In genomic region chr1:154970631-154971340, GRCh38 we compare ENCODE assay signal across 2 cellular contexts.
TF ChIP-seq lines count a peak whose summit lies in the region.

A gene with protein sequence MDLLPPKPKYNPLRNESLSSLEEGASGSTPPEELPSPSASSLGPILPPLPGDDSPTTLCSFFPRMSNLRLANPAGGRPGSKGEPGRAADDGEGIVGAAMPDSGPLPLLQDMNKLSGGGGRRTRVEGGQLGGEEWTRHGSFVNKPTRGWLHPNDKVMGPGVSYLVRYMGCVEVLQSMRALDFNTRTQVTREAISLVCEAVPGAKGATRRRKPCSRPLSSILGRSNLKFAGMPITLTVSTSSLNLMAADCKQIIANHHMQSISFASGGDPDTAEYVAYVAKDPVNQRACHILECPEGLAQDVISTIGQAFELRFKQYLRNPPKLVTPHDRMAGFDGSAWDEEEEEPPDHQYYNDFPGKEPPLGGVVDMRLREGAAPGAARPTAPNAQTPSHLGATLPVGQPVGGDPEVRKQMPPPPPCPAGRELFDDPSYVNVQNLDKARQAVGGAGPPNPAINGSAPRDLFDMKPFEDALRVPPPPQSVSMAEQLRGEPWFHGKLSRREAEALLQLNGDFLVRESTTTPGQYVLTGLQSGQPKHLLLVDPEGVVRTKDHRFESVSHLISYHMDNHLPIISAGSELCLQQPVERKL (minus strand): TSS chr1:154970747. CDS start chr1:154970526, 221 bp downstream.

TF ChIP-seq in HCT116, 20 proteins besides CTCF, POLR2A, EP300 and RAD21:
- TF ChIP-seq EGR1 (IDR thresholded peaks at IDR 0.05; ENCODE audit: low read depth) = no peak
- no peak for TF ChIP-seq CEBPB (IDR thresholded peaks at IDR 0.05; ENCODE audit: low read depth)
- TF ChIP-seq SP1 (IDR thresholded peaks at IDR 0.05; ENCODE audit: low read depth) = no peak
- TF ChIP-seq POLR2AphosphoS5 (IDR thresholded peaks at IDR 0.05; ENCODE audit: low read depth, low read length) = peak; percentile 85

TF ChIP-seq in K562, 482 proteins besides CTCF, POLR2A, EP300 and RAD21 (continues in another document):
- TF ChIP-seq EGR1 (conservative IDR thresholded peaks at IDR 0.05) (peak; percentile 36; the same call in 1 of the 2 replicates), EZH2 (IDR thresholded peaks at IDR 0.05; ENCODE audit: borderline replicate concordance, low read depth, low read length) (no peak), RFX5 (IDR thresholded peaks at IDR 0.05; ENCODE audit: low read depth, low read length) (no peak), ZNF274 (IDR thresholded peaks at IDR 0.05; ENCODE audit: borderline replicate concordance, low read depth, low read length) (no peak), MEF2D (tag; conservative IDR thresholded peaks at IDR 0.05; ENCODE audit: low read depth) (no peak), ZKSCAN1 (IDR thresholded peaks at IDR 0.05; ENCODE audit: low read depth, low read length) (no peak), PKNOX1 (IDR thresholded peaks at IDR 0.05) (peak; percentile 30; the same call in 1 of the 2 replicates), RBM34 (IDR thresholded peaks at IDR 0.05; ENCODE audit: borderline replicate concordance, insufficient read depth, low read length) (no peak), GABPB1 (CRISPR knock-in tag; IDR thresholded peaks at IDR 0.05) (no peak), ATF3 (IDR thresholded peaks at IDR 0.05) (peak; percentile 75), ATF3 (CRISPR knock-in tag; conservative IDR thresholded peaks at IDR 0.05) (no peak), CREB5 (CRISPR knock-in tag; IDR thresholded peaks at IDR 0.05) (no peak), HDAC8 (tag; IDR thresholded peaks at IDR 0.05) (no peak), ETV6 (IDR thresholded peaks at IDR 0.05; ENCODE audit: borderline replicate concordance in 1 of 2, low read depth in 2 of 2, low read length in 1 of 2) (no peak), ETV6 (CRISPR knock-in tag; IDR thresholded peaks at IDR 0.05; ENCODE audit: borderline replicate concordance) (no peak), ZNF384 (IDR thresholded peaks at IDR 0.05; ENCODE audit: low read depth, low read length) (no peak), BCOR (IDR thresholded peaks at IDR 0.05) (no peak), SMARCA5 (IDR thresholded peaks at IDR 0.05) (no peak), KAT8 (IDR thresholded peaks at IDR 0.05; ENCODE audit: low read depth) (no peak), ZFX (CRISPR knock-in tag; IDR thresholded peaks at IDR 0.05) (no peak), ARID2 (IDR thresholded peaks at IDR 0.05) (no peak), SRF (CRISPR knock-in tag; IDR thresholded peaks at IDR 0.05) (no peak), RERE (CRISPR knock-in tag; IDR thresholded peaks at IDR 0.05; ENCODE audit: borderline replicate concordance) (no peak), ZNF512 (tag; IDR thresholded peaks at IDR 0.05) (no peak), HDAC2 (IDR thresholded peaks at IDR 0.05) (no peak; the same call in 1 of the 2 replicates), ZNF584 (CRISPR knock-in tag; IDR thresholded peaks at IDR 0.05; ENCODE audit: low read depth) (no peak), SRSF1 (IDR thresholded peaks at IDR 0.05; ENCODE audit: low read depth, low read length) (no peak), SRSF9 (IDR thresholded peaks at IDR 0.05; ENCODE audit: borderline replicate concordance, low read depth, low read length) (no peak)
- TF ChIP-seq, protein P1, sequence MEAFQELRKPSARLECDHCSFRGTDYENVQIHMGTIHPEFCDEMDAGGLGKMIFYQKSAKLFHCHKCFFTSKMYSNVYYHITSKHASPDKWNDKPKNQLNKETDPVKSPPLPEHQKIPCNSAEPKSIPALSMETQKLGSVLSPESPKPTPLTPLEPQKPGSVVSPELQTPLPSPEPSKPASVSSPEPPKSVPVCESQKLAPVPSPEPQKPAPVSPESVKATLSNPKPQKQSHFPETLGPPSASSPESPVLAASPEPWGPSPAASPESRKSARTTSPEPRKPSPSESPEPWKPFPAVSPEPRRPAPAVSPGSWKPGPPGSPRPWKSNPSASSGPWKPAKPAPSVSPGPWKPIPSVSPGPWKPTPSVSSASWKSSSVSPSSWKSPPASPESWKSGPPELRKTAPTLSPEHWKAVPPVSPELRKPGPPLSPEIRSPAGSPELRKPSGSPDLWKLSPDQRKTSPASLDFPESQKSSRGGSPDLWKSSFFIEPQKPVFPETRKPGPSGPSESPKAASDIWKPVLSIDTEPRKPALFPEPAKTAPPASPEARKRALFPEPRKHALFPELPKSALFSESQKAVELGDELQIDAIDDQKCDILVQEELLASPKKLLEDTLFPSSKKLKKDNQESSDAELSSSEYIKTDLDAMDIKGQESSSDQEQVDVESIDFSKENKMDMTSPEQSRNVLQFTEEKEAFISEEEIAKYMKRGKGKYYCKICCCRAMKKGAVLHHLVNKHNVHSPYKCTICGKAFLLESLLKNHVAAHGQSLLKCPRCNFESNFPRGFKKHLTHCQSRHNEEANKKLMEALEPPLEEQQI (IDR thresholded peaks at IDR 0.05) = no peak
- TF ChIP-seq, protein P2, sequence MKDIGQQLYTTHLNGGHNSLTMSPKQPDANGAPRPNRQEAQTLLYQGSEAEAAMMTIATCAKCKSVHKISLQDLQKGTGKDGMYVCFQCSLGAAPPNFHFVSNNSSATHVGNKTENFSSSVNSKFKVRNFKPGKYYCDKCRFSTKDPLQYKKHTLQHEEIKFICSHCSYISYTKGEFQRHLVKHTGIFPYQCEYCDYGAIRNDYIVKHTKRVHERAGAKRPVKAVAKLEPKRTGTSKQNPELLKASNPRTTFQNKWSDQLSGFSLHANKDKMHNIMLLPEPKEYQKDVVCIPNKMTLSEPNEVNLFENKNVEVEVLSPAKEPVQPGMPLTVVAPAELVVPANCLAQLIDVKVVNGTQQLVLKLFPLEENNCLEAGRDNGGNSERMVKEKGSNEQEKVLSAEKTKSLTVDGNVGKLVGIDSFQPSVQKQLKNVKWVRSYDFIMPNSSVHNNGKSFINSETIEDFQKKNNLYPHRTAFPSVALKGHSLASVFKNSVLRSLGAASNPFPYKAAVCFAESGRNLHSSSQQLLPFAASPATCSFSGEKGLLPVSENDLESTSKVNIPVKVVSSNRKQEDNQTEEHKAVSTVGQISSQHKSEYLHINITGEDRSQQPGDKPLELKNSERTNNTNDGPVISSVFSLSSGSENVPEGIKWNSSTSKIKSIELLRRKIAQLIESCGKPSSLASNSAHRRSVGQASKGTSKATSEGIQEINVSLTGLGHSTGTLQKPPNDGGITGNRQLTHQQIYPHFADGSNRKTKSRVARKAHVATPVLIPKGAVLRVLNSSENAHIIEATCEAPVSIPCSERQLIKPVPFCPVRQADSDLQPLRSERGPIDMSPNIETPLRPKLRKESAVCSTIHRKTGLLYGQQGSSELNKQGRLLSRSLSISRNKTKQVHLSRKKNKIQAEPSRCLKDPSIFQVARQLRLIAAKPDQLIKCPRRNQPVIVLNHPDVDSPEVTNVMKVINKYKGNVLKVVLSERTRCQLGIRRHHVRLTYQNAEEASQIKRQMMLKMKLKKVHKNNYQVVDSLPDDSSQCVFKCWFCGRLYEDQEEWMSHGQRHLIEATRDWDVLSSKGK (CRISPR knock-in tag; IDR thresholded peaks at IDR 0.05) = no peak
